Comparison of ENCODE assay signal across 15 cellular contexts in the genomic region with DNA sequence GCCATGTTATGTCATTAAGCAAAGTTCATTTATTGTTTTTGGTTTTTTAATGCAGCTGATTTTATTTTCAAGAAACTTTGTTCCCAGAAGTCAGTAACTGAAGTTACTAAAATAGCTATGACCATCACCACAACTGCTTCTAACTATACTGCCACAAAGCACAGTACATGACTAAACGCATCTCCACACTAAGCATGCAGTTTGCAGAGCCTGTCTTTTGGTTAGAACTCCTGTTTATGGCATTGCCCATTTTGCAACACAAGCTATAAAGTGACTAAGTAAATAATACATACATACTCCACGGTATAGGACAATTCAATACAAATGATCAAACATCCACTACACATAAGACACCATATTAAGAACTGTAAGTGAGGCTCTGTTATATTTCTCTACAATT.
DNase-seq lines count a peak whose midpoint lies in the region; ATAC-seq, FAIRE-seq and TF ChIP-seq lines count a peak whose summit lies in the region.
"Had no signal": no experiment of that assay in that cellular context is flagged by ENCODE, and none has a peak within 500 bp of the region (broad histone marks: within the 10 kb centered on the region; RNA-seq: fewer than 3 reads in every experiment).

No MANE protein-coding gene starts in this region.

- no peaks in the 10 kb centered on the region for H3K9me3 ChIP-seq in osteoblast (ENCODE audit: low read depth, low read length)
- H3K9me3 ChIP-seq: ascending aorta had no signal

- H3K79me2 ChIP-seq in osteoblast (ENCODE audit: insufficient read depth, low read length): no peaks in the 10 kb centered on the region

- peak overlapping the region; percentile 9 for H3K27ac ChIP-seq in osteoblast (ENCODE audit: low read depth, low read length)

- no peak for TF ChIP-seq CTCF in bronchial epithelial cell (IDR thresholded peaks at IDR 0.05; ENCODE audit: insufficient read depth, low read length, severe bottlenecking)
- no peak for TF ChIP-seq CTCF in osteoblast (IDR thresholded peaks at IDR 0.05; ENCODE audit: extremely low read depth, low read depth, low read length)

- ATAC-seq in HG03432 (IDR thresholded peaks at IDR 0.05; ENCODE audit: unreplicated experiment): peak; percentile 31
- no peak for ATAC-seq in GM19035 (IDR thresholded peaks at IDR 0.05; ENCODE audit: unreplicated experiment)
- ATAC-seq in GM19452 (IDR thresholded peaks at IDR 0.05; ENCODE audit: unreplicated experiment): no peak
- ATAC-seq: stimulated activated memory B cell treated with anti-CD40 and anti-IgM and Interleukin-4, amounts not matched to agents 10 μg/mL and 1 μg/mL and 100 μg/mL, for 72 hours had no signal

- H3K4me3 ChIP-seq in bronchial epithelial cell (ENCODE audit: low read depth, low read length) (no peak overlapping the region), osteoblast (ENCODE audit: insufficient read depth, low read length) (no peak overlapping the region)
- H3K4me3 ChIP-seq: ascending aorta had no signal

- peaks cover 87% of the 10 kb centered on the region for H3K4me1 Mint-ChIP-seq in activated naive CD4-positive, alpha-beta T cell treated with anti-CD3 and anti-CD28 coated beads, Interleukin-2, amount 10 ng/mL, durations not matched to agents 7 days and 5 days

- H2AFZ ChIP-seq in osteoblast (ENCODE audit: low read length): no peak overlapping the region

- no peak for FAIRE-seq in bronchial epithelial cell (lab: Jason Lieb, UNC)

- CTCF ChIA-PET in activated naive CD4-positive, alpha-beta T cell treated with anti-CD3 and anti-CD28 coated beads, Interleukin-2, amount 10 ng/mL, durations not matched to agents 7 days and 5 days (lab: Charles Lee): interaction anchor here (0.6 to 1.7 kb wide), 2 partner anchors 12 to 121 kb away, joined by 3 to 5 read pairs; no protein-coding TSS in a partner anchor

- peaks cover 63% of the 10 kb centered on the region for H3K36me3 Mint-ChIP-seq in activated naive CD4-positive, alpha-beta T cell treated with anti-CD3 and anti-CD28 coated beads, Interleukin-2, amount 10 ng/mL, durations not matched to agents 7 days and 5 days
- H3K36me3 Mint-ChIP-seq: memory B cell; stimulated activated memory B cell treated with anti-CD40 and anti-IgM and Interleukin-4, amounts not matched to agents 10 μg/mL and 1 μg/mL and 100 μg/mL, for 72 hours had no signal

- no peaks in the 10 kb centered on the region for H3K27me3 Mint-ChIP-seq in activated naive CD4-positive, alpha-beta T cell treated with anti-CD3 and anti-CD28 coated beads, Interleukin-2, amount 10 ng/mL, durations not matched to agents 7 days and 5 days
- H3K27me3 Mint-ChIP-seq: memory B cell, progenitor cell of endocrine pancreas had no signal

- no peak overlapping the region for H3K4me2 ChIP-seq in osteoblast (ENCODE audit: insufficient read depth, low read length)

- H3K9me3 Mint-ChIP-seq in activated naive CD4-positive, alpha-beta T cell treated with anti-CD3 and anti-CD28 coated beads, Interleukin-2, amount 10 ng/mL, durations not matched to agents 7 days and 5 days: no peaks in the 10 kb centered on the region

- H3K27ac Mint-ChIP-seq in activated naive CD4-positive, alpha-beta T cell treated with anti-CD3 and anti-CD28 coated beads, Interleukin-2, amount 10 ng/mL, durations not matched to agents 7 days and 5 days: peak overlapping the region; percentile 83
- H3K27ac Mint-ChIP-seq: B cell; memory B cell; progenitor cell of endocrine pancreas; stimulated activated memory B cell treated with anti-CD40 and anti-IgM and Interleukin-4, amounts not matched to agents 10 μg/mL and 1 μg/mL and 100 μg/mL, for 72 hours had no signal

- H3K27me3 ChIP-seq in bronchial epithelial cell (ENCODE audit: control insufficient read depth, insufficient read depth, low read length) (no peaks in the 10 kb centered on the region), osteoblast (ENCODE audit: insufficient read depth, low read length) (no peaks in the 10 kb centered on the region)
- H3K27me3 ChIP-seq: ascending aorta had no signal

- no peaks in the 10 kb centered on the region for H4K20me1 ChIP-seq in osteoblast (ENCODE audit: insufficient read depth, low read length)

- peaks cover 14% of the 10 kb centered on the region for H3K4me1 ChIP-seq in osteoblast (ENCODE audit: insufficient read depth, low read length)

- H3K36me3 ChIP-seq in bronchial epithelial cell (ENCODE audit: control insufficient read depth, insufficient read depth, low read length) (no peaks in the 10 kb centered on the region), osteoblast (ENCODE audit: insufficient read depth, low read length) (no peaks in the 10 kb centered on the region)
- H3K36me3 ChIP-seq: ascending aorta had no signal

- DNase-seq in activated naive CD4-positive, alpha-beta T cell treated with anti-CD3 and anti-CD28 coated beads, Interleukin-2, amount 10 ng/mL, durations not matched to agents 7 days and 5 days: no peak
- DNase-seq in activated naive CD4-positive, alpha-beta T cell (lab: John Stamatoyannopoulos, UW): no peak
- DNase-seq in bronchial epithelial cell (ENCODE audit: low read depth) (peak; percentile 47), osteoblast (ENCODE audit: insufficient read length, low spot score, missing footprints) (no peak), NCI-H524 treated with DMSO at 0.1 percent for 48 hours (lab: John Stamatoyannopoulos, UW) (no peak)
- DNase-seq: Kasumi-1, NCI-H2107 had no signal

- no peak overlapping the region for H3K4me3 Mint-ChIP-seq in activated naive CD4-positive, alpha-beta T cell treated with anti-CD3 and anti-CD28 coated beads, Interleukin-2, amount 10 ng/mL, durations not matched to agents 7 days and 5 days
- H3K4me3 Mint-ChIP-seq: B cell; memory B cell; stimulated activated memory B cell treated with anti-CD40 and anti-IgM and Interleukin-4, amounts not matched to agents 10 μg/mL and 1 μg/mL and 100 μg/mL, for 72 hours had no signal
